21 cellular contexts compared by ENCODE assay signal in the genomic region with DNA sequence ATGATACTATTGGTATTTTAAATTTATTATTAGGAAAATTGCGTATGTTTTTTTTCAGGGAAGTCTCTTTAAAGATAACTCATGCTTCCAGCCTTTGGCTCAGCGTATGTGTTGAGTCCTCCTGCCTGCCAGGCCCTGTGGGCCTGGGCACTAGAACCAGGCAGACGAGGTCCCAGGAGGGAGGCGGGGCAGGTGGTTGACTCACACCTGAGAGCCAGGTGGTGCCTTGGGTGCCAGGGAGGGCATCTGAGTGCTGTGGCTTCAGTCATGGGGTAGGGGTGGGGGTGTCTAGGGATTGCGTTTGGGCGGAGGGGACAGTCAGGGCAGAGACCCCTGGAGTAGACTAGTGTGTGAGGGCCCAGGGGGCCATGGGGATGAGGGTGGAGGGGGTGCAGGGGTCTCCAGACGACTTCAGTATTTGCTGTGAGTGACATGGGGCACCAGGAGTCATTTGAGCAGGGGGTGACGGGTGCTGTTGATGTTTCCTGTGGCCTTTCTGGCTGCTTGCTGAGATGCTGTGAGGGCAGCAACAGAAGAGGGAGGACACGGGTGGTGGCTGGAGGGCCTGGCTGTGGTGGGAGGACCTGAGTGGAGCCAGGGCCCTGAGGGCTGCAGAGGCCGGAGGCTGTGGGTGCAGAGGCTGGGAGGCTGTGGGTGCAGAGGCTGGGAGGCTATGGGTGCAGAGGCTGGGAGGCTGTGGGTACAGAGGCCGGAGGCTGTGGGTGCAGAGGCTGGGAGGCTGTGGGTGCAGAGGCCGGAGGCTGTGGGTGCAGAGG.
"Had no signal": no experiment of that assay in that cellular context is flagged by ENCODE, and none has a peak within 500 bp of the region (broad histone marks: within the 10 kb centered on the region; RNA-seq: fewer than 3 reads in every experiment).

No MANE protein-coding gene starts in this region.

- H3K27me3 Mint-ChIP-seq: activated B cell treated with CpG ODN at 0.5 μM for 24 hours; activated CD8-positive, alpha-beta memory T cell treated with anti-CD3 and anti-CD28 coated beads, Interleukin-2, amount 10 ng/mL, durations not matched to agents 7 days and 5 days; activated naive CD4-positive, alpha-beta T cell treated with anti-CD3 and anti-CD28 coated beads, Interleukin-2, amount 50 U/mL, for 24 hours; dendritic cell treated with granulocyte-macrophage colony-stimulating factor and Interleukin-4, amounts not matched to agents 40 ng/mL and 50 ng/mL, for 4 days; naive B cell; stimulated activated memory B cell treated with anti-CD40 and anti-IgM and Interleukin-4, amounts not matched to agents 10 μg/mL and 1 μg/mL and 100 μg/mL, for 72 hours had no signal

- H2AFZ ChIP-seq: neural progenitor cell had no signal

- H3K36me3 ChIP-seq: neural progenitor cell, uterus had no signal

- H3K9ac ChIP-seq: neural progenitor cell had no signal

- H3K9me3 Mint-ChIP-seq: activated B cell treated with CpG ODN at 0.5 μM for 24 hours; activated naive CD4-positive, alpha-beta T cell treated with anti-CD3 and anti-CD28 coated beads, Interleukin-2, amount 50 U/mL, for 24 hours; dendritic cell treated with granulocyte-macrophage colony-stimulating factor and Interleukin-4, amounts not matched to agents 40 ng/mL and 50 ng/mL, for 4 days; naive B cell; neural progenitor cell; stimulated activated memory B cell treated with anti-CD40 and anti-IgM and Interleukin-4, amounts not matched to agents 10 μg/mL and 1 μg/mL and 100 μg/mL, for 72 hours had no signal

- DNase-seq: activated B cell treated with CpG ODN at 0.5 μM for 24 hours; activated CD4-positive, alpha-beta T cell treated with anti-CD3 and anti-CD28 coated beads, Interleukin-2, amount 50 U/mL, for 4 hours; activated CD8-positive, alpha-beta memory T cell treated with anti-CD3 and anti-CD28 coated beads, Interleukin-2, amount 10 ng/mL, durations not matched to agents 7 days and 5 days; activated effector memory CD4-positive, alpha-beta T cell treated with Interleukin-2 at 50 U/mL for 16 hours; activated T-cell treated with anti-CD3 and anti-CD28 coated beads, Interleukin-2, amount 50 U/mL, for 1 hour; effector memory CD4-positive, alpha-beta T cell; heart right ventricle; left colon; naive B cell; stimulated activated CD4-positive, alpha-beta T cell treated with anti-CD3 and anti-CD28 coated beads, Interleukin-2, amount 100 ng/mL, for 48 hours; substantia nigra; uterus had no signal

- H3K4me2 ChIP-seq: neural progenitor cell had no signal

- H3K4me3 Mint-ChIP-seq: activated B cell treated with CpG ODN at 0.5 μM for 24 hours; activated CD8-positive, alpha-beta memory T cell treated with anti-CD3 and anti-CD28 coated beads, Interleukin-2, amount 10 ng/mL, durations not matched to agents 7 days and 5 days; activated naive CD4-positive, alpha-beta T cell treated with anti-CD3 and anti-CD28 coated beads, Interleukin-2, amount 50 U/mL, for 24 hours; dendritic cell treated with granulocyte-macrophage colony-stimulating factor and Interleukin-4, amounts not matched to agents 40 ng/mL and 50 ng/mL, for 4 days; naive B cell; neural progenitor cell; stimulated activated memory B cell treated with anti-CD40 and anti-IgM and Interleukin-4, amounts not matched to agents 10 μg/mL and 1 μg/mL and 100 μg/mL, for 72 hours had no signal

- FAIRE-seq: pancreas, TTC549 had no signal

- H3K27me3 ChIP-seq: body of pancreas, gastroesophageal sphincter, heart right ventricle, neural progenitor cell, pancreas, tibial nerve, uterus had no signal

- H3K4me1 ChIP-seq: body of pancreas, gastroesophageal sphincter, neural progenitor cell, pancreas, tibial nerve, uterus had no signal

- H3K27ac ChIP-seq: body of pancreas, gastroesophageal sphincter, neural progenitor cell, pancreas, tibial nerve, uterus had no signal

- H3K27ac Mint-ChIP-seq: activated B cell treated with CpG ODN at 0.5 μM for 24 hours; activated CD8-positive, alpha-beta memory T cell treated with anti-CD3 and anti-CD28 coated beads, Interleukin-2, amount 10 ng/mL, durations not matched to agents 7 days and 5 days; dendritic cell treated with granulocyte-macrophage colony-stimulating factor and Interleukin-4, amounts not matched to agents 40 ng/mL and 50 ng/mL, for 4 days; neural progenitor cell; stimulated activated memory B cell treated with anti-CD40 and anti-IgM and Interleukin-4, amounts not matched to agents 10 μg/mL and 1 μg/mL and 100 μg/mL, for 72 hours had no signal

- H3K4me1 Mint-ChIP-seq: activated naive CD4-positive, alpha-beta T cell treated with anti-CD3 and anti-CD28 coated beads, Interleukin-2, amount 50 U/mL, for 24 hours; neural progenitor cell had no signal

- H3K9me3 ChIP-seq: body of pancreas, gastroesophageal sphincter, heart right ventricle, pancreas, tibial nerve, uterus had no signal

- H3K36me3 Mint-ChIP-seq: activated CD8-positive, alpha-beta memory T cell treated with anti-CD3 and anti-CD28 coated beads, Interleukin-2, amount 10 ng/mL, durations not matched to agents 7 days and 5 days had no signal

- ATAC-seq: activated CD8-positive, alpha-beta memory T cell treated with anti-CD3 and anti-CD28 coated beads, Interleukin-2, amount 10 ng/mL, durations not matched to agents 7 days and 5 days; body of pancreas; gastroesophageal sphincter; heart right ventricle; left colon; stimulated activated memory B cell treated with anti-CD40 and anti-IgM and Interleukin-4, amounts not matched to agents 10 μg/mL and 1 μg/mL and 100 μg/mL, for 72 hours had no signal

- H3K4me3 ChIP-seq: body of pancreas, gastroesophageal sphincter, heart right ventricle, neural progenitor cell, pancreas, tibial nerve, uterus had no signal
